ENCODE assay signal across 8 cellular contexts in genomic region chr1:149852263-149852662, GRCh38. TPM values are rescaled to one million over a fixed set of nuclear protein-coding genes. Genes with fewer than 3 reads are reported as not detected.
A peak's percentile ranks its signal among the peaks of the same experiment; 100 is the strongest.
DNase-seq lines count a peak whose midpoint lies in the region; ATAC-seq, FAIRE-seq and TF ChIP-seq lines count a peak whose summit lies in the region.
"Not testable (repeated sequence)": the region's sequence is repeated elsewhere in the genome, so short reads cannot be mapped to it uniquely, and the experiment has no call there.

No MANE protein-coding gene starts in this region.

- POLR2A ChIA-PET in CD4-positive, alpha-beta T cell (lab: Charles Lee) = not testable (repeated sequence)

- not testable (repeated sequence) for DNase-seq in CD4-positive, alpha-beta T cell; GM19239 (ENCODE audit: insufficient read length, low spot score); activated T-cell treated with anti-CD3 and anti-CD28 coated beads, Interleukin-2, amount 50 U/mL, for 72 hours; right cardiac atrium; stimulated activated effector memory CD8-positive, alpha-beta T cell treated with anti-CD3 and anti-CD28 coated beads, Interleukin-12 subunit alpha, Interleukin-12 subunit beta, amount 100 ng/mL, for 72 hours (ENCODE audit: low spot score in 2 of 2)

- H3K4me1 Mint-ChIP-seq in CD4-positive, alpha-beta T cell (ENCODE audit: low read depth) = peaks cover 29% of the 10 kb centered on the region
- peaks cover 26% of the 10 kb centered on the region for H3K4me1 Mint-ChIP-seq in activated T-cell treated with anti-CD3 and anti-CD28 coated beads, Interleukin-2, amount 50 U/mL, for 72 hours (ENCODE audit: low read depth)
- peaks cover 26% of the 10 kb centered on the region for H3K4me1 Mint-ChIP-seq in stimulated activated effector memory CD8-positive, alpha-beta T cell treated with anti-CD3 and anti-CD28 coated beads, Interleukin-12 subunit alpha, Interleukin-12 subunit beta, amount 100 ng/mL, for 72 hours

- not testable (repeated sequence) for H3K4me3 ChIP-seq in right cardiac atrium (ENCODE audit: low read length)

- not testable (repeated sequence) for H3K9me3 ChIP-seq in CD4-positive, alpha-beta T cell (ENCODE audit: control insufficient read depth, low read length); right cardiac atrium (ENCODE audit: control insufficient read depth, low read length)

- peaks cover 25% of the 10 kb centered on the region for H3K36me3 Mint-ChIP-seq in CD4-positive, alpha-beta T cell (ENCODE audit: low read depth)
- H3K36me3 Mint-ChIP-seq in activated T-cell treated with anti-CD3 and anti-CD28 coated beads, Interleukin-2, amount 50 U/mL, for 72 hours (ENCODE audit: insufficient read depth in 2 of 2) = peaks cover 5 to 11% of the 10 kb centered on the region in 2 donors
- H3K36me3 Mint-ChIP-seq in stimulated activated effector memory CD8-positive, alpha-beta T cell treated with anti-CD3 and anti-CD28 coated beads, Interleukin-12 subunit alpha, Interleukin-12 subunit beta, amount 100 ng/mL, for 72 hours = not testable (repeated sequence)

- not testable (repeated sequence) for TF ChIP-seq CTCF in CD4-positive, alpha-beta T cell (IDR thresholded peaks at IDR 0.05)

- not testable (repeated sequence) for H3K27ac ChIP-seq in CD4-positive, alpha-beta T cell (ENCODE audit: low read depth, low read length); right cardiac atrium (ENCODE audit: low read length)

- not testable (repeated sequence) for H3K9me3 Mint-ChIP-seq in CD4-positive, alpha-beta T cell; activated T-cell treated with anti-CD3 and anti-CD28 coated beads, Interleukin-2, amount 50 U/mL, for 72 hours; stimulated activated effector memory CD8-positive, alpha-beta T cell treated with anti-CD3 and anti-CD28 coated beads, Interleukin-12 subunit alpha, Interleukin-12 subunit beta, amount 100 ng/mL, for 72 hours

- H3K27me3 ChIP-seq in CD4-positive, alpha-beta T cell (ENCODE audit: control insufficient read depth, insufficient read depth, low read length); right cardiac atrium (ENCODE audit: control insufficient read depth, insufficient read depth): not testable (repeated sequence)

- not testable (repeated sequence) for H3K27me3 Mint-ChIP-seq in CD4-positive, alpha-beta T cell; activated T-cell treated with anti-CD3 and anti-CD28 coated beads, Interleukin-2, amount 50 U/mL, for 72 hours (ENCODE audit: low read depth)

- H3K4me3 Mint-ChIP-seq in CD4-positive, alpha-beta T cell; activated T-cell treated with anti-CD3 and anti-CD28 coated beads, Interleukin-2, amount 50 U/mL, for 72 hours; stimulated activated effector memory CD8-positive, alpha-beta T cell treated with anti-CD3 and anti-CD28 coated beads, Interleukin-12 subunit alpha, Interleukin-12 subunit beta, amount 100 ng/mL, for 72 hours: not testable (repeated sequence)

- not testable (repeated sequence) for H3K4me1 ChIP-seq in right cardiac atrium (ENCODE audit: control insufficient read depth, insufficient read depth, low read length)

- no CpG with 5 or more reads among the region's 26 CpGs for WGBS in right cardiac atrium

- intact Hi-C loops in CD4-positive, alpha-beta T cell (cut with DNase I, micrococcal nuclease); right cardiac atrium (cut with DNase I): not testable (repeated sequence)

- not testable (repeated sequence) for H3K27ac Mint-ChIP-seq in CD4-positive, alpha-beta T cell; activated T-cell treated with anti-CD3 and anti-CD28 coated beads, Interleukin-2, amount 50 U/mL, for 72 hours; stimulated activated effector memory CD8-positive, alpha-beta T cell treated with anti-CD3 and anti-CD28 coated beads, Interleukin-12 subunit alpha, Interleukin-12 subunit beta, amount 100 ng/mL, for 72 hours

- CTCF ChIA-PET in CD4-positive, alpha-beta T cell (lab: Charles Lee) = not testable (repeated sequence)

- peak; percentile 37 for ATAC-seq in CD4-positive, alpha-beta T cell (ENCODE audit: poor library complexity)
- ATAC-seq in GM21619 (IDR thresholded peaks at IDR 0.05; ENCODE audit: unreplicated experiment) (peak; percentile 25), HG02981 (IDR thresholded peaks at IDR 0.05; ENCODE audit: unreplicated experiment) (peak; percentile 27), HG03558 (IDR thresholded peaks at IDR 0.05; ENCODE audit: extremely low read depth, unreplicated experiment) (peak; percentile 18), right cardiac atrium (peak; percentile 67 to 72)
- peak; percentile 11 to 20 for ATAC-seq in activated T-cell treated with anti-CD3 and anti-CD28 coated beads, Interleukin-2, amount 50 U/mL, for 72 hours (replicated peaks in 1 of 2)
- peak; percentile 38 for ATAC-seq in stimulated activated effector memory CD8-positive, alpha-beta T cell treated with anti-CD3 and anti-CD28 coated beads, Interleukin-12 subunit alpha, Interleukin-12 subunit beta, amount 100 ng/mL, for 72 hours

- peak; percentile 90 for FAIRE-seq in GM19239 (lab: Jason Lieb, UNC)

RNA-seq across cellular contexts. Expression of gene BOLA1, which starts 47.1 kb away (rescaled TPM):
- 1 to 10 TPM; 4.6 to 6.4 TPM for total RNA-seq in CD4-positive, alpha-beta T cell
- 10 to 100 TPM; 26.9 to 29.4 TPM for total RNA-seq in activated T-cell treated with anti-CD3 and anti-CD28 coated beads, Interleukin-2, amount 50 U/mL, for 72 hours
- total RNA-seq in right cardiac atrium = 10 to 100 TPM; 13.0 to 23.8 (median 19.4) TPM
- 40.2 TPM for polyA plus RNA-seq in right cardiac atrium

Comparison
In these comparisons a context has a peak if more than half of its experiments do, and no peak if none do; other contexts are left out.
1. ATAC-seq: peak in every context shown above with its lines; median percentile 70 in right cardiac atrium; 38 in stimulated activated effector memory CD8-positive, alpha-beta T cell treated with anti-CD3 and anti-CD28 coated beads, Interleukin-12 subunit alpha, Interleukin-12 subunit beta, amount 100 ng/mL, for 72 hours; 37 in CD4-positive, alpha-beta T cell; 27 in HG02981; 25 in GM21619; 18 in HG03558; 16 in activated T-cell treated with anti-CD3 and anti-CD28 coated beads, Interleukin-2, amount 50 U/mL, for 72 hours.